ENCODE assay signal across 21 cellular contexts in the genomic region with DNA sequence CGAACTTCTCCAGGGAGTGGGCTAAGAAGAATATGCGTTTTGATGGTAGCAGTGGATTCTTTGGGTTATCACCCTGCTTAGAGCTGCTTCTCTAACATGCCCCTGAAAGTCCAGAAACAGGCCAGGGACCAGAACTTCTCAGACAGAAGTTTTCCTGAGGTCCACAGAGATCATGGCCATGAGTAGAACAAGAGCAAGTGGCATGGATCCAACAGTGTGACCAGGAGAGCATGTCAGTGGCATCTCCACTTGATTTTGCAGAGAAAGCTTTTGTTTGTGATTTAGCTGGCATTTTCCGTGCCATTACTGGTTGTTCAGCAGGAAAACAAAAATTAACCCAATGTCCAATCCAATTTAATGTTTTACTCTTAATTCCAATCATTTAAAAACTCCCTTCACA.
DNase-seq lines count a peak whose midpoint lies in the region; ATAC-seq and TF ChIP-seq lines count a peak whose summit lies in the region.
"Had no signal": no experiment of that assay in that cellular context is flagged by ENCODE, and none has a peak within 500 bp of the region (broad histone marks: within the 10 kb centered on the region; RNA-seq: fewer than 3 reads in every experiment).

No MANE protein-coding gene starts in this region.

- H3K27me3 ChIP-seq in gastroesophageal sphincter (no peaks in the 10 kb centered on the region), uterus (no peaks in the 10 kb centered on the region)
- H3K27me3 ChIP-seq: body of pancreas, left lung, suprapubic skin had no signal

- no peak for ATAC-seq in gastroesophageal sphincter
- no peak for ATAC-seq in GM18519 (IDR thresholded peaks at IDR 0.05; ENCODE audit: low FRiP score, unreplicated experiment)
- ATAC-seq: activated CD4-positive, CD25-positive, alpha-beta regulatory T cell treated with anti-CD3 and anti-CD28 coated beads, Interleukin-2, amount 50 U/mL, for 24 hours; body of pancreas; HCT116; left lung had no signal

- H3K4me1 ChIP-seq in gastroesophageal sphincter (peaks cover 6 to 57% (median 6%) of the 10 kb centered on the region in 3 donors), uterus (peaks cover 0 to 5% of the 10 kb centered on the region in 2 donors)
- H3K4me1 ChIP-seq: body of pancreas, left lung had no signal

- TF ChIP-seq CTCF in gastroesophageal sphincter (IDR thresholded peaks at IDR 0.05) (no peak), uterus (IDR thresholded peaks at IDR 0.05) (no peak)

- TF ChIP-seq EP300 in gastroesophageal sphincter (IDR thresholded peaks at IDR 0.05) = no peak

- TF ChIP-seq POLR2A in gastroesophageal sphincter (IDR thresholded peaks at IDR 0.05) (no peak), uterus (IDR thresholded peaks at IDR 0.05) (no peak)

- intact Hi-C loops in uterus (cut with DNase I; ENCODE audit: low total_unique reads) = no loop called here

- WGBS in gastroesophageal sphincter (ENCODE audit: low coverage in 1 of 2), 2 donors = 46 to 95% methylated on average over 3 of the region's 3 CpGs

- H3K4me3 ChIP-seq in gastroesophageal sphincter = no peak overlapping the region
- no peak overlapping the region for H3K4me3 ChIP-seq in uterus
- H3K4me3 ChIP-seq: body of pancreas, left lung, PC-9, suprapubic skin had no signal

- DNase-seq in NCI-H2029 treated with DMSO at 0.1 percent for 48 hours (lab: John Stamatoyannopoulos, UW) (peak; percentile 50), putamen (ENCODE audit: low spot score) (peak; percentile 3), uterus (no peak), NCI-H446 treated with DMSO at 0.1 percent for 48 hours (lab: John Stamatoyannopoulos, UW) (no peak), T-helper 1 cell (no peak)
- DNase-seq: activated gamma-delta T cell treated with Interleukin-2 at 50 U/mL for 16 hours; activated T-cell treated with anti-CD3 and anti-CD28 coated beads, Interleukin-2, amount 50 U/mL, for 1 hour; body of pancreas; CD4-positive, CD25-positive, alpha-beta regulatory T cell; effector CD8-positive, alpha-beta T cell; erythroblast; foreskin melanocyte; NCI-H1105; NCI-H2081; PC-9 had no signal

- H3K36me3 ChIP-seq in gastroesophageal sphincter = no peaks in the 10 kb centered on the region
- no peaks in the 10 kb centered on the region for H3K36me3 ChIP-seq in uterus
- H3K36me3 ChIP-seq: left lung, suprapubic skin had no signal

- H3K9me3 ChIP-seq in gastroesophageal sphincter (no peaks in the 10 kb centered on the region), uterus (no peaks in the 10 kb centered on the region)
- H3K9me3 ChIP-seq: suprapubic skin had no signal

- H3K27ac ChIP-seq in gastroesophageal sphincter (peak overlapping the region; percentile 20 to 72 (median 68)), uterus (peak overlapping the region; percentile 51 to 69)
- H3K27ac ChIP-seq: body of pancreas, left lung, PC-9 had no signal

Comparison
In these comparisons a context has a peak if more than half of its experiments do, and no peak if none do; other contexts are left out.
1. DNase-seq: peak in NCI-H2029 treated with DMSO at 0.1 percent for 48 hours (single experiment) and putamen (single experiment); none in uterus (0 of 2), NCI-H446 treated with DMSO at 0.1 percent for 48 hours (single experiment) and T-helper 1 cell (0 of 5).